In the genomic region with DNA sequence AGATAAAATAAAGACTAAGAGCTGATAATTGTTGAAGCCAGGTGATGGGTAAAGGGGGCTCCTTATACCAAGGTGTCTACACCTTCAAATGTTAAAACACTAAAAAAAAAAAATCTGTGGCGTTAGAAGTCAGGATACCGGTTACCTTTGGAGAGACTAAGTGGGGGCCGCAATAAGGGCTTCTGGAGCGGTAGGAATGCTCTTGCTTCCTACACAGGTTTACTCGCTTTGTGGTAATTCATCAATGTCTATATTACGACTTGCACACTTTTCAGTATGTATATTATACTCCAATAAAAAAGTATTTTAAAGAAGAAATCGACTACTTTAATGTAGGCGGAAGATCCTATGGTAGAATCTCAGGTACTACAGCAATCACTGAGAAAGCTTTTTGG, we compare ENCODE assay signal across 8 cellular contexts. TPM values are rescaled to one million over a fixed set of nuclear protein-coding genes. Genes with fewer than 3 reads are reported as not detected.
DNase-seq lines count a peak whose midpoint lies in the region; ATAC-seq and TF ChIP-seq lines count a peak whose summit lies in the region.

No MANE protein-coding gene starts in this region.

- no peak overlapping the region for H2AK5ac ChIP-seq in IMR-90 (ENCODE audit: low read depth, low read length)

- H4K8ac ChIP-seq in IMR-90 (ENCODE audit: low read depth in 2 of 2, low read length in 2 of 2), result peak overlapping the region; percentile 27 to 63

- H2BK15ac ChIP-seq in IMR-90 (ENCODE audit: low read depth, low read length), result no peak overlapping the region

- TF ChIP-seq RAD21 in IMR-90 (IDR thresholded peaks at IDR 0.05; ENCODE audit: low read length), result no peak

- H3K4me2 ChIP-seq in IMR-90 (ENCODE audit: low read depth, low read length), result peak overlapping the region; percentile 21

- peaks cover 26 to 32% of the 10 kb centered on the region in 2 experiments for H3K79me1 ChIP-seq in IMR-90 (ENCODE audit: low read depth in 1 of 2, low read length in 2 of 2)

- H3K23ac ChIP-seq in IMR-90 (ENCODE audit: low read depth, low read length), result peak overlapping the region; percentile 41; the same call in 1 of the 2 replicates

- H3K4me1 ChIP-seq in IMR-90 (ENCODE audit: control insufficient read depth, insufficient read depth, low read length) (no peaks in the 10 kb centered on the region; the same call in 1 of the 2 replicates), muscle layer of colon (ENCODE audit: insufficient read depth, low read length) (peaks cover 5% of the 10 kb centered on the region)

- H3K27ac ChIP-seq in IMR-90 (ENCODE audit: insufficient read depth, low read length) (peak overlapping the region; percentile 58), caudate nucleus (ENCODE audit: low read depth, low read length) (peak overlapping the region; percentile 91), muscle layer of colon (ENCODE audit: low read depth, low read length) (peak overlapping the region; percentile 93)

- dilution Hi-C loops in IMR-90 (cut with HindIII; ENCODE audit: low sequenced_read_pairs, unreplicated experiment), result no loop called here

- POLR2A ChIA-PET in AG04449 (lab: Yijun Ruan, JAX), result interaction anchor here (0.7 to 1.8 kb wide), 6 partner anchors 8 to 477 kb away, joined by 3 to 13 read pairs (median 3); partner anchors contain the start of genes MRPS27 and PTCD2
- POLR2A ChIA-PET in IMR-90 (lab: Charles Lee; ENCODE audit: unreplicated experiment), result no interaction called here

- no peak for ATAC-seq in IMR-90 (ENCODE audit: low read depth)

- no peak overlapping the region for H2BK120ac ChIP-seq in IMR-90 (ENCODE audit: low read depth, low read length)

- no peak overlapping the region for H2BK20ac ChIP-seq in IMR-90 (ENCODE audit: low read depth, low read length)

- in situ Hi-C loops in IMR-90 (cut with MboI; ENCODE audit: low sequenced_read_pairs), result loop anchor here (5.0 to 25.0 kb wide), 2 partner anchors 525 to 720 kb away; partner anchors contain the start of gene MCCC2

- H4K91ac ChIP-seq in IMR-90 (ENCODE audit: insufficient read depth, low read depth, low read length), result no peak overlapping the region; the same call in 1 of the 2 replicates

- peak overlapping the region; percentile 86 for H3K56ac ChIP-seq in IMR-90 (ENCODE audit: extremely low read depth, insufficient read depth, low read length)

- CTCF ChIA-PET in AG04449 (lab: Yijun Ruan, JAX) (interaction anchor here (0.7 to 4.0 kb wide), 21 partner anchors 10 to 532 kb away, joined by 3 to 25 read pairs (median 7); no protein-coding TSS in a partner anchor), IMR-90 (lab: Yijun Ruan, JAX) (interaction anchor here (0.7 kb wide), 1 partner anchor 21 kb away, joined by 3 read pairs; no protein-coding TSS in a partner anchor)

- H3K4ac ChIP-seq in IMR-90 (ENCODE audit: low read depth, low read length), result peak overlapping the region; percentile 56

- H3K27me3 ChIP-seq in IMR-90 (ENCODE audit: control insufficient read depth, insufficient read depth, low read length) (no peaks in the 10 kb centered on the region), muscle layer of colon (ENCODE audit: control insufficient read depth in 1 of 2, insufficient read depth in 2 of 2, low read length in 2 of 2) (no peaks in the 10 kb centered on the region)

- TF ChIP-seq POLR2A in IMR-90 (IDR thresholded peaks at IDR 0.05; ENCODE audit: low read depth, low read length), result no peak

- H3K9me1 ChIP-seq in IMR-90 (ENCODE audit: insufficient read depth, low read length), result peaks cover under 1% of the 10 kb centered on the region; the same call in 1 of the 2 replicates

- intact Hi-C loops in IMR-90 (cut with micrococcal nuclease), result loop anchor here (5.0 to 10.0 kb wide), 4 partner anchors 60 to 720 kb away; partner anchors contain the start of gene MCCC2

- H2AFZ ChIP-seq in IMR-90 (replicated peaks; ENCODE audit: low read length, poor library complexity), result peak overlapping the region; percentile 86

- H2AK9ac ChIP-seq in IMR-90 (replicated peaks; ENCODE audit: low read depth, low read length, poor library complexity), result peak overlapping the region; percentile 21

- peaks cover 5% of the 10 kb centered on the region; the same call in 1 of the 2 replicates for H3K36me3 ChIP-seq in IMR-90 (ENCODE audit: control insufficient read depth, insufficient read depth, low read length)
- peaks cover 22% of the 10 kb centered on the region for H3K36me3 ChIP-seq in muscle layer of colon (ENCODE audit: insufficient read depth, low read length)

- BruUV-seq in IMR-90 (replicated peaks; lab: Mats Ljungman, UMichigan), result no TSS peak

- H4K20me1 ChIP-seq in IMR-90 (ENCODE audit: insufficient read depth, low read length), result no peaks in the 10 kb centered on the region

- H3K9me3 ChIP-seq in IMR-90 (ENCODE audit: control insufficient read depth, insufficient read depth, low read length) (no peaks in the 10 kb centered on the region), muscle layer of colon (ENCODE audit: low read length) (no peaks in the 10 kb centered on the region)

- peak overlapping the region; percentile 80 for H3K4me3 ChIP-seq in AG04449 (ENCODE audit: low read depth, low read length)
- peak overlapping the region; percentile 58 for H3K4me3 ChIP-seq in IMR-90 (ENCODE audit: insufficient read depth, low read depth, low read length)
- peak overlapping the region; percentile 70 to 78 for H3K4me3 ChIP-seq in muscle layer of colon (ENCODE audit: low read depth in 1 of 2, low read length in 2 of 2)

- DNase-seq in AG04449 (ENCODE audit: low read depth, low spot score) (no peak), IMR-90 (no peak), caudate nucleus (lab: John Stamatoyannopoulos, UW) (no peak), NCI-H1436 treated with DMSO at 0.1 percent for 48 hours (lab: John Stamatoyannopoulos, UW) (no peak), NCI-H2227 treated with DMSO at 0.1 percent for 48 hours (lab: John Stamatoyannopoulos, UW) (no peak), NCI-H2081 (lab: John Stamatoyannopoulos, UW) (no peak)
- no peak for DNase-seq in activated CD4-positive, CD25-positive, alpha-beta regulatory T cell treated with anti-CD3 and anti-CD28 coated beads, Interleukin-2, amount 50 U/mL, for 72 hours

- H3K18ac ChIP-seq in IMR-90 (ENCODE audit: low read depth, low read length), result no peak overlapping the region

- peak overlapping the region; percentile 74 for H3K14ac ChIP-seq in IMR-90 (replicated peaks; ENCODE audit: low read depth, low read length)

- TF ChIP-seq CTCF in AG04449 (IDR thresholded peaks at IDR 0.05; ENCODE audit: insufficient read depth, low read length, missing control alignments), result no peak
- no peak for TF ChIP-seq CTCF in IMR-90 (conservative IDR thresholded peaks at IDR 0.05; ENCODE audit: low read depth, low read length)

- H2BK5ac ChIP-seq in IMR-90 (ENCODE audit: low read depth, low read length, poor library complexity, severe bottlenecking), result peak overlapping the region; percentile 11

- H4K5ac ChIP-seq in IMR-90 (ENCODE audit: low read depth, low read length), result no peak overlapping the region

- H3K9ac ChIP-seq in IMR-90 (ENCODE audit: low read depth, low read length) (peak overlapping the region; percentile 52), muscle layer of colon (ENCODE audit: low read length) (peak overlapping the region; percentile 79)

- no CpG with 5 or more reads among the region's 8 CpGs for WGBS in IMR-90 (ENCODE audit: extremely low coverage in 2 of 2, insufficient read length in 1 of 2), 2 experiments

TF ChIP-seq in IMR-90, 13 proteins besides CTCF, POLR2A, EP300 and RAD21:
- TF ChIP-seq RFX5 (IDR thresholded peaks at IDR 0.05; ENCODE audit: low read depth, low read length), result no peak
- TF ChIP-seq CHD1 (IDR thresholded peaks at IDR 0.05; ENCODE audit: low read depth, low read length), result no peak
- no peak for TF ChIP-seq NFE2L2 (IDR thresholded peaks at IDR 0.05; ENCODE audit: low read depth, low read length)
- no peak for TF ChIP-seq MXI1 (IDR thresholded peaks at IDR 0.05; ENCODE audit: borderline replicate concordance, low read depth, low read length)
- TF ChIP-seq SMC3 (IDR thresholded peaks at IDR 0.05; ENCODE audit: low read depth, low read length), result no peak
- TF ChIP-seq, protein P1, sequence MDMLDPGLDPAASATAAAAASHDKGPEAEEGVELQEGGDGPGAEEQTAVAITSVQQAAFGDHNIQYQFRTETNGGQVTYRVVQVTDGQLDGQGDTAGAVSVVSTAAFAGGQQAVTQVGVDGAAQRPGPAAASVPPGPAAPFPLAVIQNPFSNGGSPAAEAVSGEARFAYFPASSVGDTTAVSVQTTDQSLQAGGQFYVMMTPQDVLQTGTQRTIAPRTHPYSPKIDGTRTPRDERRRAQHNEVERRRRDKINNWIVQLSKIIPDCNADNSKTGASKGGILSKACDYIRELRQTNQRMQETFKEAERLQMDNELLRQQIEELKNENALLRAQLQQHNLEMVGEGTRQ (IDR thresholded peaks at IDR 0.05; ENCODE audit: low read depth, low read length), result no peak
- TF ChIP-seq BHLHE40 (IDR thresholded peaks at IDR 0.05; ENCODE audit: low read depth, low read length), result no peak
- TF ChIP-seq MAFK (IDR thresholded peaks at IDR 0.05; ENCODE audit: low read depth, low read length), result no peak
- TF ChIP-seq CEBPB (IDR thresholded peaks at IDR 0.05; ENCODE audit: low read depth, low read length), result no peak
- TF ChIP-seq, protein P2, sequence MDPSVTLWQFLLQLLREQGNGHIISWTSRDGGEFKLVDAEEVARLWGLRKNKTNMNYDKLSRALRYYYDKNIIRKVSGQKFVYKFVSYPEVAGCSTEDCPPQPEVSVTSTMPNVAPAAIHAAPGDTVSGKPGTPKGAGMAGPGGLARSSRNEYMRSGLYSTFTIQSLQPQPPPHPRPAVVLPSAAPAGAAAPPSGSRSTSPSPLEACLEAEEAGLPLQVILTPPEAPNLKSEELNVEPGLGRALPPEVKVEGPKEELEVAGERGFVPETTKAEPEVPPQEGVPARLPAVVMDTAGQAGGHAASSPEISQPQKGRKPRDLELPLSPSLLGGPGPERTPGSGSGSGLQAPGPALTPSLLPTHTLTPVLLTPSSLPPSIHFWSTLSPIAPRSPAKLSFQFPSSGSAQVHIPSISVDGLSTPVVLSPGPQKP (IDR thresholded peaks at IDR 0.05; ENCODE audit: borderline replicate concordance, low read depth, low read length), result no peak
- no peak for TF ChIP-seq MAZ (IDR thresholded peaks at IDR 0.05; ENCODE audit: borderline replicate concordance, low read depth, low read length)
- TF ChIP-seq FOS (IDR thresholded peaks at IDR 0.05; ENCODE audit: low read depth, low read length), result no peak
- TF ChIP-seq RCOR1 (IDR thresholded peaks at IDR 0.05; ENCODE audit: insufficient replicate concordance, low read length), result no peak
TF ChIP-seq in IMR-90: peak in this region for 0.

RNA-seq across cellular contexts. Expression of gene MRPS27, which starts 12.5 kb away (rescaled TPM):
- 80.3 and 90.5 TPM in 2 replicates for total RNA-seq in IMR-90 (2012; rRNA removed)
- polyA plus RNA-seq in IMR-90 (2012; rRNA removed), result 38.7 and 46.9 TPM in 2 replicates
- polyA plus RNA-seq in IMR-90 (2012; cell fraction: cytosol; rRNA removed), result 21.4 and 34.8 TPM in 2 replicates
- 20.3 and 37.8 TPM in 2 replicates for polyA plus RNA-seq in IMR-90 (2012; cell fraction: nucleus; rRNA removed; ENCODE audit: low replicate concordance)

RNA-seq across cellular contexts. Expression of gene PTCD2, which starts 12.6 kb away (rescaled TPM):
- 9.9 and 10.0 TPM in 2 replicates for total RNA-seq in IMR-90 (2012; rRNA removed)
- 5.2 and 6.5 TPM in 2 replicates for polyA plus RNA-seq in IMR-90 (2012; rRNA removed)
- polyA plus RNA-seq in IMR-90 (2012; cell fraction: cytosol; rRNA removed), result 1.6 and 2.2 TPM in 2 replicates
- polyA plus RNA-seq in IMR-90 (2012; cell fraction: nucleus; rRNA removed; ENCODE audit: low replicate concordance), result 3.1 and 8.4 TPM in 2 replicates
